Comparison of ENCODE assay signal across 18 cellular contexts in genomic region chrX:20215565-20215964, GRCh38.
"Had no signal": no experiment of that assay in that cellular context is flagged by ENCODE, and none has a peak within 500 bp of the region (broad histone marks: within the 10 kb centered on the region; RNA-seq: fewer than 3 reads in every experiment).

No MANE protein-coding gene starts in this region.

- H3K4me3 Mint-ChIP-seq: endodermal cell; naive thymus-derived CD4-positive, alpha-beta T cell; neural crest cell; stimulated activated memory B cell treated with anti-CD40 and anti-IgM and Interleukin-4, amounts not matched to agents 10 μg/mL and 1 μg/mL and 100 μg/mL, for 72 hours; stimulated activated naive CD8-positive, alpha-beta T cell treated with anti-CD3 and anti-CD28 coated beads, Interleukin-15, Interleukin-2, amounts not matched to agents 100 ng/mL and 50 ng/mL, for 24 hours had no signal

- H3K27me3 Mint-ChIP-seq: naive thymus-derived CD4-positive, alpha-beta T cell; stimulated activated memory B cell treated with anti-CD40 and anti-IgM and Interleukin-4, amounts not matched to agents 10 μg/mL and 1 μg/mL and 100 μg/mL, for 72 hours; stimulated activated naive CD8-positive, alpha-beta T cell treated with anti-CD3 and anti-CD28 coated beads, Interleukin-15, Interleukin-2, amounts not matched to agents 100 ng/mL and 50 ng/mL, for 24 hours had no signal

- H3K4me1 Mint-ChIP-seq: neural crest cell had no signal

- H3K27ac Mint-ChIP-seq: endodermal cell; stimulated activated memory B cell treated with anti-CD40 and anti-IgM and Interleukin-4, amounts not matched to agents 10 μg/mL and 1 μg/mL and 100 μg/mL, for 72 hours; stimulated activated naive CD8-positive, alpha-beta T cell treated with anti-CD3 and anti-CD28 coated beads, Interleukin-15, Interleukin-2, amounts not matched to agents 100 ng/mL and 50 ng/mL, for 24 hours had no signal

- ATAC-seq: foreskin keratinocyte; left cardiac atrium; naive thymus-derived CD4-positive, alpha-beta T cell; stimulated activated memory B cell treated with anti-CD40 and anti-IgM and Interleukin-4, amounts not matched to agents 10 μg/mL and 1 μg/mL and 100 μg/mL, for 72 hours had no signal

- H3K9me3 Mint-ChIP-seq: naive thymus-derived CD4-positive, alpha-beta T cell; neural crest cell; stimulated activated memory B cell treated with anti-CD40 and anti-IgM and Interleukin-4, amounts not matched to agents 10 μg/mL and 1 μg/mL and 100 μg/mL, for 72 hours; stimulated activated naive CD8-positive, alpha-beta T cell treated with anti-CD3 and anti-CD28 coated beads, Interleukin-15, Interleukin-2, amounts not matched to agents 100 ng/mL and 50 ng/mL, for 24 hours had no signal

- DNase-seq: effector CD4-positive, alpha-beta T cell; endodermal cell; erythroblast; foreskin keratinocyte; head of caudate nucleus; kidney; left cardiac atrium; mesendoderm; naive thymus-derived CD4-positive, alpha-beta T cell; right lobe of liver; spleen; stimulated activated CD4-positive, alpha-beta T cell treated with anti-CD3 and anti-CD28 coated beads, Interleukin-15, amount 100 ng/mL, for 24 hours; stimulated activated CD4-positive, alpha-beta T cell treated with anti-CD3 and anti-CD28 coated beads, Interleukin-1b, Interleukin-23, amount 100 ng/mL, for 48 hours; stimulated activated CD4-positive, alpha-beta T cell treated with anti-CD3 and anti-CD28 coated beads, Interleukin-4, amount 100 ng/mL, for 24 hours; testis had no signal
